28 cellular contexts compared by ENCODE assay signal in the genomic region with DNA sequence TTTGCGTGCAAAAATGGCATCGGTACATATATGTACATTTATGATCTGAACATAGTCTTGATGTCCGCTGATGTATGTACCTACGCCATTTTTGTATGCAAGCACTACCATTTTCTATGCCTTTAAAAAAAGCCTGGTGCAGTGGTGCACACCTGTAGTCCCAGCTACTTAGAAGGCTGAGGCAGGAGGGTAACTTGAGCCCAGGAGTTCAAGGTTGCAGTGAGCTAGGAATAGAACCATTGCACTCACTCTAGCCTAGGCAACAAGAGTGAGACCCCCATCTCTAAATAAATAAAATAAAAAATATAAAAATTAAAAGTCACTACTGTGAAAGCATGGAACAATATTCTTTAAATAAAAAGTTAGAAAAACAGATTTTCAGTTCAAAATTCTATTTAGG. TPM values are rescaled to one million over a fixed set of nuclear protein-coding genes. Genes with fewer than 3 reads are reported as not detected.
DNase-seq lines count a peak whose midpoint lies in the region; ATAC-seq, FAIRE-seq and TF ChIP-seq lines count a peak whose summit lies in the region.
"Had no signal": no experiment of that assay in that cellular context is flagged by ENCODE, and none has a peak within 500 bp of the region (broad histone marks: within the 10 kb centered on the region; RNA-seq: fewer than 3 reads in every experiment).

No MANE protein-coding gene starts in this region.

- no peaks in the 10 kb centered on the region for H3K27me3 Mint-ChIP-seq in neural progenitor cell (ENCODE audit: insufficient read depth, low read depth)
- H3K27me3 Mint-ChIP-seq in stimulated activated memory B cell treated with anti-CD40 and anti-IgM and Interleukin-4, amounts not matched to agents 10 μg/mL and 1 μg/mL and 100 μg/mL, for 72 hours, result no peaks in the 10 kb centered on the region
- H3K27me3 Mint-ChIP-seq: CD4-positive, alpha-beta memory T cell had no signal

- H3K9ac ChIP-seq in neural progenitor cell, result no peak overlapping the region

- peaks cover 59% of the 10 kb centered on the region for H4K20me1 ChIP-seq in neural progenitor cell (ENCODE audit: low read depth)

- peak overlapping the region; percentile 33 for H3K27ac Mint-ChIP-seq in neural progenitor cell
- H3K27ac Mint-ChIP-seq in stimulated activated memory B cell treated with anti-CD40 and anti-IgM and Interleukin-4, amounts not matched to agents 10 μg/mL and 1 μg/mL and 100 μg/mL, for 72 hours, result peak overlapping the region; percentile 24

- peaks cover 15% of the 10 kb centered on the region for H3K36me3 Mint-ChIP-seq in neural progenitor cell
- peaks cover 4% of the 10 kb centered on the region for H3K36me3 Mint-ChIP-seq in stimulated activated memory B cell treated with anti-CD40 and anti-IgM and Interleukin-4, amounts not matched to agents 10 μg/mL and 1 μg/mL and 100 μg/mL, for 72 hours

- no peak for TF ChIP-seq POLR2A in GM12892 (IDR thresholded peaks at IDR 0.05; ENCODE audit: low read depth, low read length)

- no peak overlapping the region for H3K4me3 Mint-ChIP-seq in neural progenitor cell
- H3K4me3 Mint-ChIP-seq in stimulated activated memory B cell treated with anti-CD40 and anti-IgM and Interleukin-4, amounts not matched to agents 10 μg/mL and 1 μg/mL and 100 μg/mL, for 72 hours, result no peak overlapping the region

- peaks cover 13% of the 10 kb centered on the region for H3K4me1 ChIP-seq in ACC112 (ENCODE audit: control insufficient read depth, insufficient read depth, low read length, unreplicated experiment)
- no peaks in the 10 kb centered on the region for H3K4me1 ChIP-seq in neural progenitor cell
- H3K4me1 ChIP-seq: Caco-2, SJCRH30 had no signal

- no peaks in the 10 kb centered on the region; the same call in 1 of the 2 replicates for H3K36me3 ChIP-seq in ACC112 (ENCODE audit: insufficient read depth, low read length)
- H3K36me3 ChIP-seq in neural progenitor cell, result no peaks in the 10 kb centered on the region

- H2AFZ ChIP-seq in ACC112 (ENCODE audit: low read length, unreplicated experiment) (no peak overlapping the region), neural progenitor cell (replicated peaks) (no peak overlapping the region)

- no peaks in the 10 kb centered on the region for H3F3A ChIP-seq in neural progenitor cell (ENCODE audit: low read depth)

- FAIRE-seq in G401.6 (lab: Jason Lieb, UNC), result peak; percentile 45
- FAIRE-seq in urothelium cell line (lab: Jason Lieb, UNC), result no peak
- FAIRE-seq in GM12892 (lab: Jason Lieb, UNC), result no peak
- FAIRE-seq: A204.1, GM12891, H54 had no signal

- DNase-seq in neural progenitor cell (ENCODE audit: low spot score), result no peak
- no peak for DNase-seq in T1000 (lab: John Stamatoyannopoulos, UW)
- DNase-seq in urothelium cell line (ENCODE audit: low spot score), result no peak
- DNase-seq in GM12892 (ENCODE audit: insufficient read length), result no peak
- DNase-seq: AML-193; C1 segment of cervical spinal cord; Caco-2; CD4-positive, alpha-beta memory T cell; EL; GF-D8; Kasumi-1; NCI-H1092 treated with DMSO at 0.1 percent for 48 hours; NCI-H1436; NCI-H187; NCI-H2081 treated with DMSO at 0.1 percent for 48 hours; NCI-H524 treated with DMSO at 0.1 percent for 48 hours; NCI-H82; NK-92 treated with Interleukin-12 subunit alpha and Interleukin-12 subunit beta, amount 100 ng/mL, for 24 hours; PC-3; SJCRH30 had no signal

- ATAC-seq in stimulated activated memory B cell treated with anti-CD40 and anti-IgM and Interleukin-4, amounts not matched to agents 10 μg/mL and 1 μg/mL and 100 μg/mL, for 72 hours, result no peak
- ATAC-seq: PC-3, Right ventricle myocardium inferior, SK-N-SH treated with all-trans-retinoic acid at 6 μM for 48 hours had no signal

- H3K27me3 ChIP-seq in ACC112 (ENCODE audit: insufficient read depth, low read length) (no peaks in the 10 kb centered on the region), neural progenitor cell (no peaks in the 10 kb centered on the region)
- H3K27me3 ChIP-seq: SJCRH30 had no signal

- no peak overlapping the region for H3K4me2 ChIP-seq in neural progenitor cell

- H3K4me3 ChIP-seq in ACC112 (ENCODE audit: low read depth, low read length) (no peak overlapping the region), neural progenitor cell (no peak overlapping the region)
- H3K4me3 ChIP-seq: SJCRH30 had no signal

- TF ChIP-seq CTCF in neural progenitor cell (IDR thresholded peaks at IDR 0.05), result no peak

- H3K27ac ChIP-seq in ACC112 (ENCODE audit: low read depth, low read length), result peak overlapping the region; percentile 2; the same call in 1 of the 2 replicates
- no peak overlapping the region for H3K27ac ChIP-seq in neural progenitor cell
- H3K27ac ChIP-seq: SJCRH30 had no signal

- H3K4me1 Mint-ChIP-seq in neural progenitor cell, result peaks cover 2% of the 10 kb centered on the region
- H3K4me1 Mint-ChIP-seq in stimulated activated memory B cell treated with anti-CD40 and anti-IgM and Interleukin-4, amounts not matched to agents 10 μg/mL and 1 μg/mL and 100 μg/mL, for 72 hours, result peaks cover 54% of the 10 kb centered on the region

- no peaks in the 10 kb centered on the region for H3K9me3 ChIP-seq in neural progenitor cell (ENCODE audit: low read depth)

- H3K9me3 Mint-ChIP-seq in neural progenitor cell, result peaks cover 2% of the 10 kb centered on the region
- no peaks in the 10 kb centered on the region for H3K9me3 Mint-ChIP-seq in stimulated activated memory B cell treated with anti-CD40 and anti-IgM and Interleukin-4, amounts not matched to agents 10 μg/mL and 1 μg/mL and 100 μg/mL, for 72 hours
- H3K9me3 Mint-ChIP-seq: CD4-positive, alpha-beta memory T cell had no signal

- H3K79me2 ChIP-seq in ACC112 (ENCODE audit: control insufficient read depth, insufficient read depth, low read length, unreplicated experiment) (peaks cover 98% of the 10 kb centered on the region), neural progenitor cell (ENCODE audit: low read depth) (peaks cover 98% of the 10 kb centered on the region)

RNA-seq across cellular contexts. Expression of gene RAB1A, which starts 16.7 kb away (rescaled TPM):
- 80.7 and 100 TPM in 2 replicates for total RNA-seq in neural progenitor cell (ENCODE audit: low replicate concordance)
- 75.3 TPM for polyA plus RNA-seq in GM12892 (2012; ENCODE audit: missing spikeins)

RNA-seq across cellular contexts. Expression of gene CEP68, which starts 57.0 kb away (rescaled TPM):
- total RNA-seq in neural progenitor cell (ENCODE audit: low replicate concordance), result 33.3 and 36.2 TPM in 2 replicates
- 6.4 TPM for polyA plus RNA-seq in GM12892 (2012; ENCODE audit: missing spikeins)
